1 cellular context compared by ENCODE assay signal in genomic region chr6:110949679-110950285, GRCh38.
TF ChIP-seq lines count a peak whose summit lies in the region.

No MANE protein-coding gene starts in this region.

TF ChIP-seq in WTC11, 78 proteins besides CTCF, POLR2A, EP300 and RAD21 (continued from another document):
- TF ChIP-seq, protein P1, sequence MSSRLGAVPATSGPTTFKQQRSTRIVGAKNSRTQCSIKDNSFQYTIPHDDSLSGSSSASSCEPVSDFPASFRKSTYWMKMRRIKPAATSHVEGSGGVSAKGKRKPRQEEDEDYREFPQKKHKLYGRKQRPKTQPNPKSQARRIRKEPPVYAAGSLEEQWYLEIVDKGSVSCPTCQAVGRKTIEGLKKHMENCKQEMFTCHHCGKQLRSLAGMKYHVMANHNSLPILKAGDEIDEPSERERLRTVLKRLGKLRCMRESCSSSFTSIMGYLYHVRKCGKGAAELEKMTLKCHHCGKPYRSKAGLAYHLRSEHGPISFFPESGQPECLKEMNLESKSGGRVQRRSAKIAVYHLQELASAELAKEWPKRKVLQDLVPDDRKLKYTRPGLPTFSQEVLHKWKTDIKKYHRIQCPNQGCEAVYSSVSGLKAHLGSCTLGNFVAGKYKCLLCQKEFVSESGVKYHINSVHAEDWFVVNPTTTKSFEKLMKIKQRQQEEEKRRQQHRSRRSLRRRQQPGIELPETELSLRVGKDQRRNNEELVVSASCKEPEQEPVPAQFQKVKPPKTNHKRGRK (CRISPR knock-in tag; IDR thresholded peaks at IDR 0.05; ENCODE audit: borderline replicate concordance) = no peak
- TF ChIP-seq PREB (CRISPR knock-in tag; IDR thresholded peaks at IDR 0.05; ENCODE audit: borderline replicate concordance) (no peak), USF1 (CRISPR knock-in tag; IDR thresholded peaks at IDR 0.05) (no peak), ESRRA (CRISPR knock-in tag; IDR thresholded peaks at IDR 0.05; ENCODE audit: borderline replicate concordance) (no peak), ZNF671 (CRISPR knock-in tag; IDR thresholded peaks at IDR 0.05) (no peak), E2F4 (CRISPR knock-in tag; IDR thresholded peaks at IDR 0.05; ENCODE audit: borderline replicate concordance, low read depth) (no peak), RORB (CRISPR knock-in tag; IDR thresholded peaks at IDR 0.05) (no peak), ZNF232 (CRISPR knock-in tag; IDR thresholded peaks at IDR 0.05) (no peak), NFE2L1 (CRISPR knock-in tag; IDR thresholded peaks at IDR 0.05) (no peak), IRF1 (CRISPR knock-in tag; IDR thresholded peaks at IDR 0.05) (no peak), MYBL2 (CRISPR knock-in tag; IDR thresholded peaks at IDR 0.05) (no peak), ZBTB21 (CRISPR knock-in tag; IDR thresholded peaks at IDR 0.05; ENCODE audit: borderline replicate concordance) (no peak)
